Comparison of ENCODE assay signal across 9 cellular contexts in the genomic region with DNA sequence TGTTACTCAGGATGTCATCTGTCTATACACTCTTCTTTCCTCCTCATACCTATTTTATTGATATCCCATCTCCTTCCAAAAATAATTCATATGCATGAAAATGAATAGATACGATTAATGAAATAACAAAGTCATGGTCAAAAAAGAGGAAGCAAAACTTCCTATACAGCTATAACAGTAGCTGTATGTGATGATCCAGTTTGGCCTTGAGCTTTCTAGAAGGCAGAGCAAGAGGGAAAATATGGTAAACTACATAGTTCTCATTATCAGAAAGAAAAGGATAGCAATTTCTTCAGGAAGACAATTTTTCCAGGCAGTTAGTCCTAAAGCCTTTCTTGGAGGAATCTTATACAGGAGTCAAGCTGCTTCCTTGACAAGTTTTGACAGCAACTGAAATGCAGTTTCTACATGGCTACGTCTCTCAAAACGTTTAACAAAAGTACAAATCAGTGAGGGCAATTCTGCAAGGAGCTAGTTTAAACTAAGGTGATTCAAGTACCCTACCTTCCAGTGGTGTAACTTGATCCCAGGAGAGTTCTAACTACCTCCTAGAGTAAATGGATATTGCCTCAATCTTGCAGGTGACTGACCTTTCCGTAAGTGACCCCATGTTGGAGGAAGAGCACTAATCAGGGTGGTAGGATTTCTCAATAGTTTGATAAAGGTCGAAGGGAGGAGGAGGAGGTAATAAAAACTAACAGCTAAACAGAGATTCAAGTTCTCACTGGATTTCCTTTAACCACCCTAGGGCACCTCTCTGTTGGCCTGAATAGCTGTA. TPM values are rescaled to one million over a fixed set of nuclear protein-coding genes. Genes with fewer than 3 reads are reported as not detected.
DNase-seq lines count a peak whose midpoint lies in the region; ATAC-seq and TF ChIP-seq lines count a peak whose summit lies in the region.
"Had no signal": no experiment of that assay in that cellular context is flagged by ENCODE, and none has a peak within 500 bp of the region (broad histone marks: within the 10 kb centered on the region; RNA-seq: fewer than 3 reads in every experiment).

No MANE protein-coding gene starts in this region.

- no peak for TF ChIP-seq CTCF in Caco-2 (IDR thresholded peaks at IDR 0.05; ENCODE audit: insufficient read depth in 1 of 2, low read depth in 1 of 2, low read length in 1 of 2, severe bottlenecking in 1 of 2, unreplicated experiment in 1 of 2)
- TF ChIP-seq CTCF in MCF 10A (IDR thresholded peaks at IDR 0.05; ENCODE audit: unreplicated experiment): no peak
- TF ChIP-seq CTCF in natural killer cell (IDR thresholded peaks at IDR 0.05): no peak
- TF ChIP-seq CTCF in heart left ventricle (IDR thresholded peaks at IDR 0.05): no peak

- H3K27ac ChIP-seq in heart left ventricle: no peak overlapping the region

- peaks cover 15% of the 10 kb centered on the region for H3K4me1 Mint-ChIP-seq in Caco-2 (ENCODE audit: low read depth, unreplicated experiment)
- peaks cover 21% of the 10 kb centered on the region for H3K4me1 Mint-ChIP-seq in MCF 10A (ENCODE audit: insufficient read depth, unreplicated experiment)
- H3K4me1 Mint-ChIP-seq in natural killer cell: peaks cover 22 to 23% of the 10 kb centered on the region in 2 donors

- CTCF ChIA-PET in Caco-2 (lab: Charles Lee): interaction anchor here (0.7 kb wide), 1 partner anchor 131 kb away, joined by 3 read pairs; a partner anchor contains a TSS
- CTCF ChIA-PET in MCF 10A (lab: Yijun Ruan, JAX): interaction anchor here (0.6 to 2.7 kb wide), 4 partner anchors 15 to 153 kb away, joined by 3 to 10 read pairs (median 3); no protein-coding TSS in a partner anchor

- intact Hi-C loops in Caco-2 (cut with micrococcal nuclease; ENCODE audit: unreplicated experiment) (loop anchor here (2.0 to 10.0 kb wide), 2 partner anchors 21 to 47 kb away; a partner anchor contains a TSS), MCF 10A (cut with micrococcal nuclease) (no loop called here), natural killer cell (cut with micrococcal nuclease) (loop anchor here (5.0 kb wide), 1 partner anchor 105 kb away; no protein-coding TSS in a partner anchor), heart left ventricle (cut with DNase I) (loop anchor here in 1 of 10 donors (2.0 kb wide), 1 partner anchor 47 kb away; a partner anchor contains a TSS)

- H3K9me3 Mint-ChIP-seq in Caco-2 (ENCODE audit: unreplicated experiment) (no peaks in the 10 kb centered on the region), MCF 10A (ENCODE audit: unreplicated experiment) (no peaks in the 10 kb centered on the region), natural killer cell (no peaks in the 10 kb centered on the region)

- H3K27ac Mint-ChIP-seq in Caco-2 (ENCODE audit: unreplicated experiment): peak overlapping the region; percentile 99
- H3K27ac Mint-ChIP-seq in MCF 10A (ENCODE audit: low read depth, unreplicated experiment): peak overlapping the region; percentile 90
- peak overlapping the region; percentile 95 to 98 for H3K27ac Mint-ChIP-seq in natural killer cell

- H3K36me3 ChIP-seq in Caco-2 (ENCODE audit: control insufficient read depth, insufficient read depth, low read length) (no peaks in the 10 kb centered on the region), MG63 (peaks cover 48% of the 10 kb centered on the region), heart left ventricle (no peaks in the 10 kb centered on the region)
- H3K36me3 ChIP-seq: sigmoid colon had no signal

- no peak for ATAC-seq in natural killer cell
- no peak for ATAC-seq in heart left ventricle

- H3K27me3 Mint-ChIP-seq in Caco-2 (ENCODE audit: insufficient read depth, unreplicated experiment) (no peaks in the 10 kb centered on the region), MCF 10A (ENCODE audit: insufficient read depth, unreplicated experiment) (no peaks in the 10 kb centered on the region), natural killer cell (ENCODE audit: low read depth in 2 of 2) (no peaks in the 10 kb centered on the region)

- POLR2A ChIA-PET in Caco-2 (lab: Charles Lee): interaction anchor here (0.5 to 2.0 kb wide), 3 partner anchors 26 to 122 kb away, joined by 6 to 7 read pairs (median 7); a partner anchor contains a TSS
- POLR2A ChIA-PET in MCF 10A (lab: Yijun Ruan, JAX): interaction anchor here (0.6 to 4.4 kb wide), 14 partner anchors 9 to 331 kb away, joined by 3 to 32 read pairs (median 4); a partner anchor contains a TSS

- no peak for TF ChIP-seq POLR2A in heart left ventricle (IDR thresholded peaks at IDR 0.05)

- no peaks in the 10 kb centered on the region for H3K27me3 ChIP-seq in Caco-2 (replicated peaks; ENCODE audit: control insufficient read depth, insufficient read depth, low read length)
- no peaks in the 10 kb centered on the region for H3K27me3 ChIP-seq in MG63
- no peaks in the 10 kb centered on the region for H3K27me3 ChIP-seq in heart left ventricle
- H3K27me3 ChIP-seq: sigmoid colon had no signal

- H3K4me3 Mint-ChIP-seq in Caco-2 (ENCODE audit: unreplicated experiment): peak overlapping the region; percentile 96
- H3K4me3 Mint-ChIP-seq in MCF 10A (ENCODE audit: unreplicated experiment): peak overlapping the region; percentile 87
- H3K4me3 Mint-ChIP-seq in natural killer cell: peak overlapping the region; percentile 94

- H3K36me3 Mint-ChIP-seq in Caco-2 (ENCODE audit: insufficient read depth, unreplicated experiment) (peaks cover 47% of the 10 kb centered on the region), MCF 10A (ENCODE audit: insufficient read depth, unreplicated experiment) (peaks cover 10% of the 10 kb centered on the region), natural killer cell (no peaks in the 10 kb centered on the region)

- H3K4me3 ChIP-seq in Caco-2 (ENCODE audit: low read depth, low read length) (peak overlapping the region; percentile 86), MG63 (peak overlapping the region; percentile 93), heart left ventricle (peak overlapping the region in 5 of 12 donors; percentile 62 to 82 (median 66))

- WGBS in heart left ventricle, 4 donors: 49 to 56% (median 52%) methylated on average over 5 of the region's 5 CpGs

- no peak for DNase-seq in Caco-2
- DNase-seq in MG63: no peak
- DNase-seq in MCF 10A (ENCODE audit: unreplicated experiment): peak; percentile 5
- DNase-seq in natural killer cell: no peak
- no peak for DNase-seq in NCI-H1092 (lab: John Stamatoyannopoulos, UW)
- no peak for DNase-seq in NCI-H187 treated with DMSO at 0.1 percent for 48 hours (lab: John Stamatoyannopoulos, UW)
- no peak for DNase-seq in heart left ventricle
- DNase-seq in NCI-H1930 (lab: John Stamatoyannopoulos, UW): no peak
- DNase-seq: sigmoid colon had no signal

- no TSS peak for BruUV-seq in Caco-2 (replicated peaks; lab: Mats Ljungman, UMichigan)
- no TSS peak for BruUV-seq in MCF 10A (replicated peaks; lab: Mats Ljungman, UMichigan)

- peaks cover 6% of the 10 kb centered on the region for H3K4me1 ChIP-seq in Caco-2
- peaks cover 0 to 30% (median 13%) of the 10 kb centered on the region in 12 donors for H3K4me1 ChIP-seq in heart left ventricle

- no peaks in the 10 kb centered on the region for H3K9me3 ChIP-seq in Caco-2
- no peaks in the 10 kb centered on the region for H3K9me3 ChIP-seq in MG63
- H3K9me3 ChIP-seq in heart left ventricle: no peaks in the 10 kb centered on the region
- H3K9me3 ChIP-seq: sigmoid colon had no signal

RNA-seq across cellular contexts. Expression of a gene that starts 1.0 kb away (rescaled TPM):
- total RNA-seq in Caco-2 (2022) (113 TPM in 2 replicates), MCF 10A (2022) (31.5 and 38.1 TPM in 2 replicates), natural killer cell (10 to 100 TPM; 18.0 to 19.6 (median 19.3) TPM), heart left ventricle (10 to 100 TPM in 1 of 9 donors, 1 to 10 TPM in 4, under 1 TPM in 4; 0.39 to 11.6 (median 1.5) TPM)
- 45.1 and 82.9 TPM in 2 replicates for total RNA-seq in MG63 (2014; rRNA removed; shearing (Covaris generic); ENCODE audit: low replicate concordance)
- 1 to 10 TPM in 1 of 2 donors, under 1 TPM in 1; 0.42 to 1.2 TPM for polyA plus RNA-seq in heart left ventricle

RNA-seq across cellular contexts. Expression of a gene that starts 16.2 kb away (rescaled TPM):
- total RNA-seq in Caco-2 (2022): 15.7 and 18.9 TPM in 2 replicates
- total RNA-seq in MG63 (2014; rRNA removed; shearing (Covaris generic); ENCODE audit: low replicate concordance): 0.79 and 1.3 TPM in 2 replicates
- 19.9 and 24.1 TPM in 2 replicates for total RNA-seq in MCF 10A (2022)
- 10 to 100 TPM in 2 of 3 donors, 1 to 10 TPM in 1; 10.0 to 14.6 (median 14.0) TPM for total RNA-seq in natural killer cell
- total RNA-seq in heart left ventricle: 1 to 10 TPM; 2.8 to 8.3 (median 4.7) TPM
- polyA plus RNA-seq in heart left ventricle: 1 to 10 TPM; 3.6 to 3.9 TPM

RNA-seq across cellular contexts. Expression of a gene that starts 21.1 kb away (rescaled TPM):
- 16.3 and 17.7 TPM in 2 replicates for total RNA-seq in Caco-2 (2022)
- 1.1 TPM in 1 of 2 replicates, not detected in the other for total RNA-seq in MG63 (2014; rRNA removed; shearing (Covaris generic); ENCODE audit: low replicate concordance)
- 2.4 and 6.0 TPM in 2 replicates for total RNA-seq in MCF 10A (2022)
- 10 to 100 TPM; 18.2 to 25.4 (median 23.0) TPM for total RNA-seq in natural killer cell
- 100 to 1,000 TPM; 154 to 677 (median 224) TPM for total RNA-seq in heart left ventricle
- 100 to 1,000 TPM; 179 to 220 TPM for polyA plus RNA-seq in heart left ventricle

RNA-seq across cellular contexts. Expression of a gene that starts 26.5 kb away (rescaled TPM):
- total RNA-seq in Caco-2 (2022) (78.2 and 99.6 TPM in 2 replicates), MCF 10A (2022) (50.5 and 56.1 TPM in 2 replicates), natural killer cell (10 to 100 TPM; 88.3 to 95.3 (median 92.3) TPM), heart left ventricle (10 to 100 TPM; 44.7 to 83.1 (median 55.1) TPM)
- 29.5 and 65.1 TPM in 2 replicates for total RNA-seq in MG63 (2014; rRNA removed; shearing (Covaris generic); ENCODE audit: low replicate concordance)
- polyA plus RNA-seq in heart left ventricle: 10 to 100 TPM; 10.4 to 88.4 TPM

RNA-seq across cellular contexts. Expression of a gene that starts 45.4 kb away (rescaled TPM):
- total RNA-seq in Caco-2 (2022): 40.5 and 41.3 TPM in 2 replicates
- total RNA-seq in MG63 (2014; rRNA removed; shearing (Covaris generic); ENCODE audit: low replicate concordance): 20.8 and 36.4 TPM in 2 replicates
- 12.5 and 13.7 TPM in 2 replicates for total RNA-seq in MCF 10A (2022)
- total RNA-seq in natural killer cell: 100 to 1,000 TPM in 1 of 3 donors, 10 to 100 TPM in 2; 79.1 to 106 (median 79.3) TPM
- 10 to 100 TPM; 12.8 to 30.7 (median 19.2) TPM for total RNA-seq in heart left ventricle
- polyA plus RNA-seq in heart left ventricle: 10 to 100 TPM; 18.4 to 23.7 TPM
